In the genomic region with DNA sequence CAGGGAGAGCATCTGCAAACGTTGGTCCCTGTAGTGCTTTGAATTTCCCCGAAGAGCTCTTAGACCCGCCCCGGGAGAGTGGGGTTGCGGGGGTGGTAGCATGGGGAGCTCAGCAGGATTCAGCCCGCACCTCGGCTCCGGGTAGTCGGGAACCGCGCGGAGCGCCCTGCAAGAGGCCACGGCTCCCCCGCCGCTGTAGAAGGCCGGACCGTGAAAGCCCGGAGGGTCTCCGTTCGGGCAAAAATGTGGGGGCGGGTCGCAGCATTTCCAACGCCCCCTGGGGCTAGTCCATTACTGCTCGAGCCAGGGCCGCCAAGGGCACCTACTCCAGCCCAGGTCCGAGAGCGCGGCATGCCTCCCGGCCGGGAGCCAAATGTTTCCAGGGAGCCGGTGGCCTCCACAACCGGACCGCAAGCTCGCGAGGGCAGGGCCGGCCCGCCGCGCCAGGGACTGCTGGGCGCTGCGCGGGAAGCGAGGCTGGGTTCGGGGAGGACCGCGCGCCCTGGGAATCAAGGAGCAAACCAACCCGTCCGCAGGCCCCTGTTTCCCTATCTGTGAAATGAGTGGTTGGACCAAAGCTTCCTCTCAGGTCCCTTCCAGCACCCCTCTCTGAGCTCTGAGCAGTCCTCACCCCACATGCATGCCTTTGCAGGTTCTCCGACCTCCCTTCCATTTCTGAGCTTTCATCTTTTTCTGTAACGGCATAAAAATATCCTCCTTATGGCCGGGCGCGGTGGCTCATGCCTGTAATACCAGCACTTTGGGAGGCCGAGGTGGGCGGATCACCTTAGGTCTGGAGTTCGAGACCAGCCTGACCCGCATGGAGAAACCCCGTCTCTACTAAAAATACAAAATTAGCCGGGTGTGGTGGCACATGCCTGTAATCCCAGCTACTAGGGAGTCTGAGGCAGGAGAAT, we compare ENCODE assay signal across 9 cellular contexts. TPM values are rescaled to one million over a fixed set of nuclear protein-coding genes. Genes with fewer than 3 reads are reported as not detected.
DNase-seq lines count a peak whose midpoint lies in the region; ATAC-seq and TF ChIP-seq lines count a peak whose summit lies in the region.
"Had no signal": no experiment of that assay in that cellular context is flagged by ENCODE, and none has a peak within 500 bp of the region (broad histone marks: within the 10 kb centered on the region; RNA-seq: fewer than 3 reads in every experiment).

No MANE protein-coding gene starts in this region.

- in situ Hi-C loops in Caki2 (cut with HindIII; ENCODE audit: low pct_unique_long_range_greater_than_20kb, low sequenced_read_pairs), result no loop called here

- H2BK12ac ChIP-seq in mesenchymal stem cell (ENCODE audit: low read length in 2 of 2), result no peak overlapping the region

- peak overlapping the region; percentile 89 for H2AFZ ChIP-seq in mesenchymal stem cell (ENCODE audit: low read depth, low read length)

- no peak overlapping the region for H2AK5ac ChIP-seq in mesenchymal stem cell (ENCODE audit: low read length, severe bottlenecking)

- H3K4me1 ChIP-seq in endocrine pancreas (ENCODE audit: control insufficient read depth, insufficient read depth, low read length) (no peaks in the 10 kb centered on the region), mesenchymal stem cell (ENCODE audit: control insufficient read depth, insufficient read depth, low read depth, low read length) (peaks cover 14% of the 10 kb centered on the region), stomach smooth muscle (ENCODE audit: control insufficient read depth, insufficient read depth, low read length) (peaks cover 38% of the 10 kb centered on the region)

- H3K14ac ChIP-seq in mesenchymal stem cell (ENCODE audit: low read length in 2 of 2), result peak overlapping the region in 1 of 2 experiments; percentile 71

- ATAC-seq in GM21515 (IDR thresholded peaks at IDR 0.05; ENCODE audit: unreplicated experiment), result peak; percentile 26

- H3K4me3 ChIP-seq in WI38 (ENCODE audit: low read depth, low read length) (peak overlapping the region; percentile 93), endocrine pancreas (ENCODE audit: control insufficient read depth, insufficient read depth, low read length) (no peak overlapping the region), mesenchymal stem cell (ENCODE audit: insufficient read depth in 1 of 2, low read depth in 1 of 2, low read length in 2 of 2) (peak overlapping the region; percentile 69 to 96), stomach smooth muscle (ENCODE audit: low read length in 2 of 2) (peak overlapping the region; percentile 94)

- DNase-seq in Caki2 (ENCODE audit: low read depth), result peak; percentile 62
- peak; percentile 14 for DNase-seq in HS-27A (ENCODE audit: low read depth)
- DNase-seq in mesenchymal stem cell, result peak; percentile 66
- no peak for DNase-seq in NCI-H2171 (lab: John Stamatoyannopoulos, UW)

- no peaks in the 10 kb centered on the region for H3K9me3 ChIP-seq in endocrine pancreas (ENCODE audit: control insufficient read depth, low read length)
- H3K9me3 ChIP-seq in mesenchymal stem cell (ENCODE audit: control insufficient read depth, low read length), result no peaks in the 10 kb centered on the region
- no peaks in the 10 kb centered on the region for H3K9me3 ChIP-seq in stomach smooth muscle (ENCODE audit: control insufficient read depth in 2 of 2, low read length in 2 of 2)

- no peak overlapping the region for H3K27ac ChIP-seq in mesenchymal stem cell (ENCODE audit: low read length, poor library complexity, severe bottlenecking)
- peak overlapping the region; percentile 64 for H3K27ac ChIP-seq in stomach smooth muscle (ENCODE audit: low read length)

- H4K91ac ChIP-seq in mesenchymal stem cell (ENCODE audit: low read length), result no peak overlapping the region

- peaks cover 25% of the 10 kb centered on the region for H3K79me1 ChIP-seq in mesenchymal stem cell (replicated peaks; ENCODE audit: low read length, poor library complexity, severe bottlenecking)

- H3K23ac ChIP-seq in mesenchymal stem cell (ENCODE audit: low read length in 2 of 2), result no peak overlapping the region

- peak overlapping the region; percentile 29 for H2BK15ac ChIP-seq in mesenchymal stem cell (ENCODE audit: low read depth, poor library complexity, severe bottlenecking)

- no peaks in the 10 kb centered on the region for H3K27me3 ChIP-seq in endocrine pancreas (ENCODE audit: control insufficient read depth, insufficient read depth, low read length)
- H3K27me3 ChIP-seq in mesenchymal stem cell (ENCODE audit: control insufficient read depth in 1 of 2, insufficient read depth in 1 of 2, low read length in 2 of 2), result no peaks in the 10 kb centered on the region
- H3K27me3 ChIP-seq in stomach smooth muscle (ENCODE audit: control insufficient read depth in 1 of 2, insufficient read depth in 2 of 2, low read length in 2 of 2), result no peaks in the 10 kb centered on the region

- H3K4ac ChIP-seq in mesenchymal stem cell (ENCODE audit: low read depth in 1 of 2, low read length in 2 of 2), result peak overlapping the region in 1 of 2 experiments; percentile 64

- no peak for TF ChIP-seq CTCF in WI38 (IDR thresholded peaks at IDR 0.05; ENCODE audit: low read depth, low read length)

- H3K18ac ChIP-seq in mesenchymal stem cell (ENCODE audit: low read depth in 1 of 2, low read length in 2 of 2), result peak overlapping the region; percentile 35 to 69

- H3K36me3 ChIP-seq in endocrine pancreas (ENCODE audit: control insufficient read depth, insufficient read depth, low read length) (no peaks in the 10 kb centered on the region), mesenchymal stem cell (ENCODE audit: control insufficient read depth in 1 of 2, insufficient read depth in 2 of 2, low read depth in 1 of 2, low read length in 2 of 2) (peaks cover 0 to 6% of the 10 kb centered on the region in 2 experiments), stomach smooth muscle (ENCODE audit: control insufficient read depth in 2 of 2, insufficient read depth in 2 of 2, low read length in 2 of 2) (no peaks in the 10 kb centered on the region)

- H3K9ac ChIP-seq in endocrine pancreas (ENCODE audit: control insufficient read depth, insufficient read depth, low read length) (peak overlapping the region; percentile 47), mesenchymal stem cell (ENCODE audit: low read length) (peak overlapping the region; percentile 95), stomach smooth muscle (ENCODE audit: low read length in 2 of 2) (peak overlapping the region; percentile 77 to 85)

- H2BK5ac ChIP-seq in mesenchymal stem cell (ENCODE audit: low read depth, low read length, poor library complexity, severe bottlenecking), result no peak overlapping the region

- WGBS in mesenchymal stem cell, result 9% methylated on average over 61 of the region's 61 CpGs

- no peak overlapping the region for H2BK120ac ChIP-seq in mesenchymal stem cell (ENCODE audit: low read depth, low read length)

- H4K8ac ChIP-seq in mesenchymal stem cell (ENCODE audit: low read length), result peak overlapping the region; percentile 35

- peak overlapping the region; percentile 66 for H3K4me2 ChIP-seq in mesenchymal stem cell (ENCODE audit: low read length, poor library complexity, severe bottlenecking)

RNA-seq across cellular contexts. Expression of a gene that starts 0.8 kb away (rescaled TPM):
- total RNA-seq in Caki2 (2014; rRNA removed; shearing (Covaris generic); ENCODE audit: low replicate concordance), result 6.4 and 12.8 TPM in 2 replicates
- 27.0 TPM for polyA plus RNA-seq in mesenchymal stem cell (2013, experiment 1 of 2)
- 24.8 TPM for polyA plus RNA-seq in mesenchymal stem cell (2013, experiment 2 of 2)

RNA-seq across cellular contexts. Expression of a gene that starts 6.0 kb away (rescaled TPM):
- not detected in 2 replicates for total RNA-seq in Caki2 (2014; rRNA removed; shearing (Covaris generic); ENCODE audit: low replicate concordance)
- polyA plus RNA-seq in mesenchymal stem cell (2013, experiment 1 of 2), result 0.07 TPM
- polyA plus RNA-seq in mesenchymal stem cell (2013, experiment 2 of 2), result 0.15 TPM
- total RNA-seq: activated CD8-positive, alpha-beta memory T cell treated with anti-CD3 and anti-CD28 coated beads for 36 hours had no signal

RNA-seq across cellular contexts. Expression of a gene that starts 41.1 kb away (rescaled TPM):
- total RNA-seq in Caki2 (2014; rRNA removed; shearing (Covaris generic); ENCODE audit: low replicate concordance), result 72.6 and 112 TPM in 2 replicates
- 31.6 TPM for polyA plus RNA-seq in mesenchymal stem cell (2013, experiment 1 of 2)
- 32.5 TPM for polyA plus RNA-seq in mesenchymal stem cell (2013, experiment 2 of 2)

RNA-seq across cellular contexts. Expression of a gene that starts 58.1 kb away (rescaled TPM):
- total RNA-seq in Caki2 (2014; rRNA removed; shearing (Covaris generic); ENCODE audit: low replicate concordance), result not detected in 2 replicates
- not detected for polyA plus RNA-seq in mesenchymal stem cell (2013, experiment 1 of 2)
- polyA plus RNA-seq in mesenchymal stem cell (2013, experiment 2 of 2), result 0.01 TPM
- total RNA-seq: activated CD8-positive, alpha-beta memory T cell treated with anti-CD3 and anti-CD28 coated beads for 36 hours had no signal
